ENCODE assay signal across 14 cellular contexts in the genomic region with DNA sequence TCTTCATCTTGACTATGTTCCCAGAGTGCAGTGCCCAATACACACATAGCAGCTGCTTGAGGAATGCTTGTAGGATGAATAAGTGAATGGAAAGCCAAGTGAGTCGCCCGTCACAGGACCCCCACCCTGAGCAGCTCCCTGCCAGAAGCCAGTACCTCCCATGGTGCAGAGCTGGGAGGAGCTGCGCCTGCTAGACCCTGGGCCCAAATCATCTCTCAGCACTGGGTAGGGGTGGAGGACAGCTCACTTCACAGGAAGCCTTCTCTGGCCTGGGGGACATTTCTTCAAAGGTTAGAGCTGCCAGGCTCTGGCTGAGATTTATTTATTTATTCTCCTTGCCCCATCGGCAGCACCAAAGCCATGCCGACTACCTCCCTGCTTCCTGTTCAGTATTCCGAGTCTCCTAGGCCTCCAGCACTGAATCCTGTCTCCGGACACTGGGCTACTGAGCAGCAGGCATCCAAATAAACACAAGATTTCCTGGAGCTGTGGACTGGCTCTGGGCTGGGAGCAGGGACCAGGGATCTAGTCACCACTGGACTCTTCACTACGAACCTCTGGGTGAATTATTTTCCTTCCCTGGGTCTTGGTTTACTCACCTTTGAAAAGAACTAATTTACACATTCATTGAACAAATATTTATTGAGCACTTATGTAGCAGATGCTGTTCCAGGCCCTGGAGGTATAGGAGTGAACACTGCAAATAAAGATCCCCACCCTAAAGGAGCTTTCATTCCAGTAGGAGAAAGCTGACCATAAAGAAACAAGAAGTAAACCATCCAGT.
DNase-seq lines count a peak whose midpoint lies in the region; ATAC-seq and TF ChIP-seq lines count a peak whose summit lies in the region.
"Had no signal": no experiment of that assay in that cellular context is flagged by ENCODE, and none has a peak within 500 bp of the region (broad histone marks: within the 10 kb centered on the region; RNA-seq: fewer than 3 reads in every experiment).

No MANE protein-coding gene starts in this region.

- peak; percentile 4 for ATAC-seq in aorta (ENCODE audit: low FRiP score)
- no peak for ATAC-seq in T-helper 17 cell
- ATAC-seq in gastrocnemius medialis: no peak
- ATAC-seq: CD8-positive, alpha-beta T cell had no signal

- H3K4me3 ChIP-seq in aorta (ENCODE audit: low read length in 2 of 2): no peak overlapping the region
- H3K4me3 ChIP-seq in gastrocnemius medialis: no peak overlapping the region
- H3K4me3 ChIP-seq: skin epidermis had no signal

- no peaks in the 10 kb centered on the region for H3K4me1 Mint-ChIP-seq in activated CD4-positive, alpha-beta T cell treated with anti-CD3 and anti-CD28 coated beads, Interleukin-2, amount 10 ng/mL, durations not matched to agents 7 days and 5 days
- peaks cover 2% of the 10 kb centered on the region for H3K4me1 Mint-ChIP-seq in T-helper 17 cell
- H3K4me1 Mint-ChIP-seq: activated naive CD4-positive, alpha-beta T cell treated with anti-CD3 and anti-CD28 coated beads, Interleukin-2, amount 10 ng/mL, durations not matched to agents 7 days and 5 days had no signal

- TF ChIP-seq CTCF in gastrocnemius medialis (IDR thresholded peaks at IDR 0.05 in 4 of 5, conservative IDR thresholded peaks at IDR 0.05 in 1 of 5): no peak

- peak; percentile 38 for DNase-seq in NCI-H1092 treated with DMSO at 0.1 percent for 48 hours (lab: John Stamatoyannopoulos, UW)
- peak; percentile 20 for DNase-seq in SHP77 treated with DMSO at 0.1 percent for 48 hours (lab: John Stamatoyannopoulos, UW)
- peak; percentile 27 for DNase-seq in iris pigment epithelial cell (ENCODE audit: low read depth)
- no peak for DNase-seq in aorta
- no peak for DNase-seq in activated CD4-positive, alpha-beta T cell treated with anti-CD3 and anti-CD28 coated beads, Interleukin-2, amount 10 ng/mL, durations not matched to agents 7 days and 5 days
- no peak for DNase-seq in T-helper 17 cell
- DNase-seq in gastrocnemius medialis: no peak
- DNase-seq: activated naive CD4-positive, alpha-beta T cell treated with anti-CD3 and anti-CD28 coated beads, Interleukin-2, amount 10 ng/mL, durations not matched to agents 7 days and 5 days; CD8-positive, alpha-beta T cell; cortex of kidney; KBM-7; kidney; NCI-H2171 treated with DMSO at 0.1 percent for 48 hours had no signal

- no peaks in the 10 kb centered on the region for H3K9me3 Mint-ChIP-seq in activated CD4-positive, alpha-beta T cell treated with anti-CD3 and anti-CD28 coated beads, Interleukin-2, amount 10 ng/mL, durations not matched to agents 7 days and 5 days
- H3K9me3 Mint-ChIP-seq: activated naive CD4-positive, alpha-beta T cell treated with anti-CD3 and anti-CD28 coated beads, Interleukin-2, amount 10 ng/mL, durations not matched to agents 7 days and 5 days; CD8-positive, alpha-beta T cell had no signal

- H3K27ac ChIP-seq in aorta (ENCODE audit: low read depth in 1 of 2, low read length in 2 of 2) (no peak overlapping the region), gastrocnemius medialis (no peak overlapping the region)
- H3K27ac ChIP-seq: skin epidermis had no signal

- POLR2A ChIA-PET in activated CD4-positive, alpha-beta T cell treated with anti-CD3 and anti-CD28 coated beads, Interleukin-2, amount 10 ng/mL, durations not matched to agents 7 days and 5 days (lab: Charles Lee): no interaction called here

- H3K9me3 ChIP-seq in aorta (ENCODE audit: control insufficient read depth, low read length): no peaks in the 10 kb centered on the region
- H3K9me3 ChIP-seq in T-helper 17 cell (ENCODE audit: control insufficient read depth, low read length, poor library complexity, severe bottlenecking): no peaks in the 10 kb centered on the region
- H3K9me3 ChIP-seq in gastrocnemius medialis: no peaks in the 10 kb centered on the region

- no peak overlapping the region for H3K27ac Mint-ChIP-seq in activated CD4-positive, alpha-beta T cell treated with anti-CD3 and anti-CD28 coated beads, Interleukin-2, amount 10 ng/mL, durations not matched to agents 7 days and 5 days
- H3K27ac Mint-ChIP-seq in T-helper 17 cell: no peak overlapping the region
- H3K27ac Mint-ChIP-seq: activated naive CD4-positive, alpha-beta T cell treated with anti-CD3 and anti-CD28 coated beads, Interleukin-2, amount 10 ng/mL, durations not matched to agents 7 days and 5 days; CD8-positive, alpha-beta T cell had no signal

- H3K27me3 ChIP-seq in aorta (ENCODE audit: control insufficient read depth in 1 of 2, insufficient read depth in 2 of 2, low read length in 1 of 2) (no peaks in the 10 kb centered on the region), gastrocnemius medialis (peaks cover 0 to 4% (median 0%) of the 10 kb centered on the region in 3 donors)

- 28 to 32% methylated on average over 8 of the region's 8 CpGs for WGBS in aorta, 2 donors

- H3K36me3 ChIP-seq in aorta (ENCODE audit: control insufficient read depth in 1 of 2, insufficient read depth in 2 of 2, low read length in 1 of 2) (no peaks in the 10 kb centered on the region), gastrocnemius medialis (no peaks in the 10 kb centered on the region)

- CTCF ChIA-PET in activated CD4-positive, alpha-beta T cell treated with anti-CD3 and anti-CD28 coated beads, Interleukin-2, amount 10 ng/mL, durations not matched to agents 7 days and 5 days (lab: Charles Lee): no interaction called here

- no peak for TF ChIP-seq POLR2A in gastrocnemius medialis (IDR thresholded peaks at IDR 0.05)

- H3K27me3 Mint-ChIP-seq in activated CD4-positive, alpha-beta T cell treated with anti-CD3 and anti-CD28 coated beads, Interleukin-2, amount 10 ng/mL, durations not matched to agents 7 days and 5 days: peaks cover 6% of the 10 kb centered on the region
- peaks cover 41% of the 10 kb centered on the region for H3K27me3 Mint-ChIP-seq in T-helper 17 cell

- in situ Hi-C loops in gastrocnemius medialis (cut with MboI; ENCODE audit: low sequenced_read_pairs in 4 of 4): no loop called here

- peaks cover 0 to 3% of the 10 kb centered on the region in 2 donors for H3K4me1 ChIP-seq in aorta (ENCODE audit: control insufficient read depth in 1 of 2, insufficient read depth in 2 of 2, low read length in 2 of 2)
- H3K4me1 ChIP-seq in gastrocnemius medialis: no peaks in the 10 kb centered on the region

- no peaks in the 10 kb centered on the region for H3K36me3 Mint-ChIP-seq in activated CD4-positive, alpha-beta T cell treated with anti-CD3 and anti-CD28 coated beads, Interleukin-2, amount 10 ng/mL, durations not matched to agents 7 days and 5 days (ENCODE audit: low read depth)
- no peaks in the 10 kb centered on the region for H3K36me3 Mint-ChIP-seq in T-helper 17 cell (ENCODE audit: low read depth)
- H3K36me3 Mint-ChIP-seq: activated naive CD4-positive, alpha-beta T cell treated with anti-CD3 and anti-CD28 coated beads, Interleukin-2, amount 10 ng/mL, durations not matched to agents 7 days and 5 days; CD8-positive, alpha-beta T cell had no signal

- no peak overlapping the region for H3K4me3 Mint-ChIP-seq in activated CD4-positive, alpha-beta T cell treated with anti-CD3 and anti-CD28 coated beads, Interleukin-2, amount 10 ng/mL, durations not matched to agents 7 days and 5 days
- H3K4me3 Mint-ChIP-seq in T-helper 17 cell: no peak overlapping the region
- H3K4me3 Mint-ChIP-seq: activated naive CD4-positive, alpha-beta T cell treated with anti-CD3 and anti-CD28 coated beads, Interleukin-2, amount 10 ng/mL, durations not matched to agents 7 days and 5 days; CD8-positive, alpha-beta T cell had no signal

- intact Hi-C loops in aorta (cut with DNase I): no loop called here
- intact Hi-C loops in gastrocnemius medialis (cut with DNase I; ENCODE audit: low total_unique reads): no loop called here

Comparison
In these comparisons a context has a peak if more than half of its experiments do, and no peak if none do; other contexts are left out.
1. DNase-seq: peak in NCI-H1092 treated with DMSO at 0.1 percent for 48 hours (single experiment), SHP77 treated with DMSO at 0.1 percent for 48 hours (single experiment) and iris pigment epithelial cell (single experiment); none in aorta (0 of 2), activated CD4-positive, alpha-beta T cell treated with anti-CD3 and anti-CD28 coated beads, Interleukin-2, amount 10 ng/mL, durations not matched to agents 7 days and 5 days (single experiment), T-helper 17 cell (0 of 3) and gastrocnemius medialis (0 of 2).